21 cellular contexts compared by ENCODE assay signal in the genomic region with DNA sequence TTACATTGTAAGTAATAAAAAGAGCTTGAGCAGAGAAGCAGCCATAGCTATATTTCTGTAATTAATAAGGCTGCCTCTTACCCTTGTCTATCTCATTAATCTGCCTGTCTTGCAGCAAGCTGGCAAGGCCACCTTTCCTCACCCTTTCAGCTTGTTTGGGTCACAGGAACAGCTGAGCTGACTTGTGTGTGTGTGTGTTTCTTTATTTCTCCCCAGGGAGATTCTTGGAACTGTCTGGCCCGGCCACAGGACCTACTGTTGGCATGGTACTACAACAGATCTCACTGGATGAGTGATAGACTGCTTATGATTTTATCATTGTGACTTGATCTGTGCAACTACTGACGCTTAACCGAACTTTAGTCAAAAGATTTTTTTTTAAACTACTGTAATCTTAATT.
DNase-seq lines count a peak whose midpoint lies in the region.
"Had no signal": no experiment of that assay in that cellular context is flagged by ENCODE, and none has a peak within 500 bp of the region (broad histone marks: within the 10 kb centered on the region; RNA-seq: fewer than 3 reads in every experiment).

No MANE protein-coding gene starts in this region.

- H2BK120ac ChIP-seq in mesendoderm (ENCODE audit: low read depth, low read length), result no peak overlapping the region

- H3K27ac ChIP-seq in mesendoderm (ENCODE audit: low read depth, low read length), result no peak overlapping the region
- H3K27ac ChIP-seq: ascending aorta, dorsolateral prefrontal cortex, KMS-11, left lung, vagina had no signal

- no peaks in the 10 kb centered on the region for H3K4me1 ChIP-seq in mesendoderm (ENCODE audit: control insufficient read depth, low read depth, low read length)
- H3K4me1 ChIP-seq: ascending aorta, left lung, vagina had no signal

- H2BK5ac ChIP-seq in mesendoderm (ENCODE audit: low read length), result no peak overlapping the region

- no peak overlapping the region for H3K23ac ChIP-seq in mesendoderm (ENCODE audit: low read length)

- H3K4me3 ChIP-seq in mesendoderm (ENCODE audit: low read length), result no peak overlapping the region
- H3K4me3 ChIP-seq: ascending aorta, dorsolateral prefrontal cortex, left lung, vagina had no signal

- H3K79me2 ChIP-seq in mesendoderm (ENCODE audit: control insufficient read depth, insufficient read depth, low read length), result no peaks in the 10 kb centered on the region

- no peak overlapping the region for H4K8ac ChIP-seq in mesendoderm (ENCODE audit: low read depth, low read length)

- H3K56ac ChIP-seq in mesendoderm (ENCODE audit: low read length), result no peak overlapping the region

- no peak overlapping the region for H3K4ac ChIP-seq in mesendoderm (ENCODE audit: low read depth, low read length)

- no peak overlapping the region for H3K18ac ChIP-seq in mesendoderm (ENCODE audit: low read length)

- H3K4me2 ChIP-seq in mesendoderm (ENCODE audit: low read length), result no peak overlapping the region
- H3K4me2 ChIP-seq: KMS-11 had no signal

- H3K9ac ChIP-seq in mesendoderm (ENCODE audit: low read length), result no peak overlapping the region
- H3K9ac ChIP-seq: KMS-11 had no signal

- H2BK15ac ChIP-seq in mesendoderm (replicated peaks; ENCODE audit: low read depth), result no peak overlapping the region

- H4K5ac ChIP-seq in mesendoderm (ENCODE audit: low read length), result no peak overlapping the region

- H3K79me1 ChIP-seq in mesendoderm (ENCODE audit: low read length), result no peaks in the 10 kb centered on the region

- no CpG with 5 or more reads among the region's 3 CpGs for WGBS in mesendoderm (ENCODE audit: extremely low coverage, insufficient coverage, low lambda C conversion rate)

- H3K36me3 ChIP-seq in mesendoderm (ENCODE audit: control insufficient read depth, insufficient read depth, low read length), result no peaks in the 10 kb centered on the region
- H3K36me3 ChIP-seq: ascending aorta, left lung, vagina had no signal

- no peak overlapping the region for H2AK5ac ChIP-seq in mesendoderm (ENCODE audit: low read length)

- peak; percentile 74 for DNase-seq in DMS 273 (lab: John Stamatoyannopoulos, UW; ENCODE audit: unreplicated experiment)
- peak; percentile 72 for DNase-seq in LHCN-M2 (ENCODE audit: low read depth)
- DNase-seq in NCI-H82 treated with DMSO at 0.1 percent for 48 hours (lab: John Stamatoyannopoulos, UW; ENCODE audit: unreplicated experiment), result peak; percentile 52
- DNase-seq in myocyte (ENCODE audit: low read depth), result peak; percentile 88
- DNase-seq in NCI-H510A (lab: John Stamatoyannopoulos, UW), result no peak
- no peak for DNase-seq in mesendoderm
- no peak for DNase-seq in cerebellum (ENCODE audit: low spot score)
- DNase-seq: activated CD4-positive, alpha-beta T cell treated with anti-CD3 and anti-CD28 coated beads for 4 hours; CD4-positive, alpha-beta T cell; central memory CD4-positive, alpha-beta T cell; dorsolateral prefrontal cortex; left lung; midbrain; NCI-H1092; NCI-H2081; SHP77 treated with DMSO at 0.1 percent for 48 hours; small intestine; stimulated activated CD4-positive, alpha-beta T cell treated with anti-CD3 and anti-CD28 coated beads, Interleukin-2, amount 100 ng/mL, for 24 hours had no signal

- H3K27me3 ChIP-seq in mesendoderm (ENCODE audit: insufficient read depth, low read length, poor library complexity), result no peaks in the 10 kb centered on the region
- H3K27me3 ChIP-seq: ascending aorta, dorsolateral prefrontal cortex, left lung, vagina had no signal

Comparison
In these comparisons a context has a peak if more than half of its experiments do, and no peak if none do; other contexts are left out.
1. DNase-seq: peak in DMS 273 (single experiment), LHCN-M2 (single experiment), NCI-H82 treated with DMSO at 0.1 percent for 48 hours (single experiment) and myocyte (single experiment); none in NCI-H510A (single experiment), mesendoderm (single experiment) and cerebellum (single experiment).